ENCODE assay signal across 19 cellular contexts in the genomic region with DNA sequence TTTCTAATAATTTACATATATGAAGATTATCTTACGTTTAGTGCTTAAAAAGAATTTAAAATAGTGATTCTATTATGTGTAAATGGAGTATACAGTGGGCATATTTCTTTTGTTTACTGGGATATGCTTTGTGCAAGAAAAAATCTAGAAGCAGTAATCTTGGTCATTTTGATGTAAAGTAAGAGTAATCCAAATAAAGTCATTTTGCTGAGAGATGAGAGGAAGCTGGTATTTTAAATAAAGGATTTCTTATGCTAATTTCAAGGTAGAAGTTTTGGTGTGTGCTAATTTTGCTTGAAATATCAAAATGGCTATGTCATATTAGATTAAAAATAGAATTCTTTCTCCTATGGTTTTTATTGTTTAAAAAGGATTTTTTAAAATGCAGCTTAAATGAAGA.
DNase-seq lines count a peak whose midpoint lies in the region; ATAC-seq and FAIRE-seq lines count a peak whose summit lies in the region.
"Had no signal": no experiment of that assay in that cellular context is flagged by ENCODE, and none has a peak within 500 bp of the region (broad histone marks: within the 10 kb centered on the region; RNA-seq: fewer than 3 reads in every experiment).

No MANE protein-coding gene starts in this region.

- no peak overlapping the region for H2BK120ac ChIP-seq in mesenchymal stem cell (ENCODE audit: low read depth, low read length)

- DNase-seq in adipocyte (ENCODE audit: low read depth), result no peak
- DNase-seq in mesenchymal stem cell, result no peak
- DNase-seq in NCI-H2081 treated with DMSO at 0.1 percent for 48 hours (lab: John Stamatoyannopoulos, UW), result no peak
- DNase-seq in activated effector memory CD4-positive, alpha-beta T cell treated with Interleukin-2 at 50 U/mL for 16 hours, result no peak
- no peak for DNase-seq in CD1c-positive myeloid dendritic cell (ENCODE audit: extremely low spot score)
- DNase-seq: Calu3; CD4-positive, alpha-beta T cell; DMS79; H7; NCI-H146; NCI-H2107; NCI-H226; NCI-H526 treated with DMSO at 0.1 percent for 48 hours; OCI-M1; RPMI8226 had no signal

- H3K4ac ChIP-seq in mesenchymal stem cell (ENCODE audit: low read depth in 1 of 2, low read length in 2 of 2), result no peak overlapping the region

- no peak overlapping the region for H3K27ac ChIP-seq in mesenchymal stem cell (ENCODE audit: low read length, poor library complexity, severe bottlenecking)

- 93% methylated on average over 1 of the region's 1 CpG for WGBS in mesenchymal stem cell

- no peak overlapping the region for H3K14ac ChIP-seq in mesenchymal stem cell (ENCODE audit: low read length in 2 of 2)

- peak overlapping the region; percentile 78 for H3K9ac ChIP-seq in adipocyte (ENCODE audit: low read length)
- peak overlapping the region; percentile 95 for H3K9ac ChIP-seq in mesenchymal stem cell (ENCODE audit: low read length)
- H3K9ac ChIP-seq in skeletal muscle satellite cell (ENCODE audit: low read depth, low read length), result peak overlapping the region; percentile 15

- no peak overlapping the region for H4K8ac ChIP-seq in mesenchymal stem cell (ENCODE audit: low read length)

- peaks cover 46% of the 10 kb centered on the region for H3K4me1 ChIP-seq in adipocyte (ENCODE audit: control insufficient read depth, insufficient read depth, low read length)
- H3K4me1 ChIP-seq in mesenchymal stem cell (ENCODE audit: control insufficient read depth, insufficient read depth, low read depth, low read length), result peaks cover 1% of the 10 kb centered on the region
- peaks cover 11% of the 10 kb centered on the region for H3K4me1 ChIP-seq in skeletal muscle satellite cell (ENCODE audit: control insufficient read depth, insufficient read depth, low read length)

- H3K36me3 ChIP-seq in adipocyte (ENCODE audit: control insufficient read depth, insufficient read depth, low read length, severe bottlenecking), result no peaks in the 10 kb centered on the region
- no peaks in the 10 kb centered on the region for H3K36me3 ChIP-seq in mesenchymal stem cell (ENCODE audit: control insufficient read depth in 1 of 2, insufficient read depth in 2 of 2, low read depth in 1 of 2, low read length in 2 of 2)
- no peaks in the 10 kb centered on the region for H3K36me3 ChIP-seq in skeletal muscle satellite cell (ENCODE audit: insufficient read depth, low read length)

- H2AK5ac ChIP-seq in mesenchymal stem cell (ENCODE audit: low read length, severe bottlenecking), result no peak overlapping the region

- no peak overlapping the region for H2BK12ac ChIP-seq in mesenchymal stem cell (ENCODE audit: low read length in 2 of 2)

- H3K9me3 ChIP-seq in adipocyte (ENCODE audit: control insufficient read depth, low read length) (no peaks in the 10 kb centered on the region), mesenchymal stem cell (ENCODE audit: control insufficient read depth, low read length) (no peaks in the 10 kb centered on the region), skeletal muscle satellite cell (replicated peaks; ENCODE audit: low read length) (no peaks in the 10 kb centered on the region)

- peaks cover 6% of the 10 kb centered on the region for H3K79me1 ChIP-seq in mesenchymal stem cell (replicated peaks; ENCODE audit: low read length, poor library complexity, severe bottlenecking)

- no peak overlapping the region for H4K91ac ChIP-seq in mesenchymal stem cell (ENCODE audit: low read length)

- no peak overlapping the region for H3K18ac ChIP-seq in mesenchymal stem cell (ENCODE audit: low read depth in 1 of 2, low read length in 2 of 2)

- H2AFZ ChIP-seq in mesenchymal stem cell (ENCODE audit: low read depth, low read length), result no peak overlapping the region

- H3K27me3 ChIP-seq in adipocyte (replicated peaks; ENCODE audit: control insufficient read depth, insufficient read depth, low read length) (no peaks in the 10 kb centered on the region), mesenchymal stem cell (ENCODE audit: control insufficient read depth in 1 of 2, insufficient read depth in 1 of 2, low read length in 2 of 2) (no peaks in the 10 kb centered on the region), skeletal muscle satellite cell (ENCODE audit: control insufficient read depth, insufficient read depth, low read length) (no peaks in the 10 kb centered on the region)

- FAIRE-seq in G401.6 (lab: Jason Lieb, UNC), result peak; percentile 60
- FAIRE-seq: GM12891 had no signal

- no peak overlapping the region for H2BK15ac ChIP-seq in mesenchymal stem cell (ENCODE audit: low read depth, poor library complexity, severe bottlenecking)

- H3K23ac ChIP-seq in mesenchymal stem cell (ENCODE audit: low read length in 2 of 2), result no peak overlapping the region

- no peak for ATAC-seq in GM18519 (IDR thresholded peaks at IDR 0.05; ENCODE audit: low FRiP score, unreplicated experiment)

- H3K4me2 ChIP-seq in mesenchymal stem cell (ENCODE audit: low read length, poor library complexity, severe bottlenecking) (no peak overlapping the region), skeletal muscle satellite cell (ENCODE audit: low read length) (peak overlapping the region; percentile 82)

- H2BK5ac ChIP-seq in mesenchymal stem cell (ENCODE audit: low read depth, low read length, poor library complexity, severe bottlenecking), result no peak overlapping the region

- H3K4me3 ChIP-seq in adipocyte (ENCODE audit: low read length) (peak overlapping the region; percentile 77), mesenchymal stem cell (ENCODE audit: insufficient read depth in 1 of 2, low read depth in 1 of 2, low read length in 2 of 2) (no peak overlapping the region), skeletal muscle satellite cell (ENCODE audit: low read length) (peak overlapping the region; percentile 47)

Comparison
In these comparisons a context has a peak if more than half of its experiments do, and no peak if none do; other contexts are left out.
1. H3K4me3 ChIP-seq: peak in adipocyte (single experiment) and skeletal muscle satellite cell (single experiment); none in mesenchymal stem cell (0 of 2).
2. H3K9ac ChIP-seq: peak in every context shown above with its lines; median percentile 95 in mesenchymal stem cell; 78 in adipocyte; 15 in skeletal muscle satellite cell.